In genomic region chr19:30000862-30001261, GRCh38 we compare ENCODE assay signal across 18 cellular contexts.
"Had no signal": no experiment of that assay in that cellular context is flagged by ENCODE, and none has a peak within 500 bp of the region (broad histone marks: within the 10 kb centered on the region; RNA-seq: fewer than 3 reads in every experiment).

No MANE protein-coding gene starts in this region.

- H3K27ac ChIP-seq: foreskin keratinocyte, neutrophil, psoas muscle, right lobe of liver had no signal

- H3K4me3 Mint-ChIP-seq: effector memory CD8-positive, alpha-beta T cell; nephron; stimulated activated memory B cell treated with anti-CD40 and anti-IgM and Interleukin-4, amounts not matched to agents 10 μg/mL and 1 μg/mL and 100 μg/mL, for 72 hours had no signal

- ATAC-seq: effector memory CD8-positive, alpha-beta T cell; foreskin keratinocyte; psoas muscle; right lobe of liver; stimulated activated memory B cell treated with anti-CD40 and anti-IgM and Interleukin-4, amounts not matched to agents 10 μg/mL and 1 μg/mL and 100 μg/mL, for 72 hours had no signal

- H3K9me3 Mint-ChIP-seq: effector memory CD8-positive, alpha-beta T cell had no signal

- H3K4me1 ChIP-seq: psoas muscle, right lobe of liver had no signal

- H3K27me3 ChIP-seq: foreskin keratinocyte, neutrophil, right lobe of liver had no signal

- FAIRE-seq: endothelial cell of umbilical vein had no signal

- H3K4me3 ChIP-seq: psoas muscle, right lobe of liver had no signal

- H3K27me3 Mint-ChIP-seq: effector memory CD8-positive, alpha-beta T cell; naive B cell; stimulated activated memory B cell treated with anti-CD40 and anti-IgM and Interleukin-4, amounts not matched to agents 10 μg/mL and 1 μg/mL and 100 μg/mL, for 72 hours had no signal

- H3K27ac Mint-ChIP-seq: nephron; stimulated activated memory B cell treated with anti-CD40 and anti-IgM and Interleukin-4, amounts not matched to agents 10 μg/mL and 1 μg/mL and 100 μg/mL, for 72 hours had no signal

- DNase-seq: cortex of kidney; effector memory CD8-positive, alpha-beta T cell; erythroblast; foreskin keratinocyte; kidney glomerular epithelial cell; mesendoderm; naive B cell; psoas muscle; retina; right lobe of liver; stimulated activated CD4-positive, alpha-beta T cell treated with anti-CD3 and anti-CD28 coated beads, Interleukin-15, amount 100 ng/mL, for 24 hours; stimulated activated CD4-positive, alpha-beta T cell treated with anti-CD3 and anti-CD28 coated beads, Interleukin-1b, Interleukin-23, amount 100 ng/mL, for 48 hours; stimulated activated CD4-positive, alpha-beta T cell treated with anti-CD3 and anti-CD28 coated beads, Interleukin-4, amount 100 ng/mL, for 24 hours; trophoblast cell had no signal

- H3K9me3 ChIP-seq: neutrophil, right lobe of liver had no signal

- H3K36me3 ChIP-seq: neutrophil, right lobe of liver had no signal
